ENCODE assay signal across 9 cellular contexts in genomic region chr5:64635056-64635686, GRCh38. TPM values are rescaled to one million over a fixed set of nuclear protein-coding genes. Genes with fewer than 3 reads are reported as not detected.
DNase-seq lines count a peak whose midpoint lies in the region; ATAC-seq, FAIRE-seq and TF ChIP-seq lines count a peak whose summit lies in the region.
"Had no signal": no experiment of that assay in that cellular context is flagged by ENCODE, and none has a peak within 500 bp of the region (broad histone marks: within the 10 kb centered on the region; RNA-seq: fewer than 3 reads in every experiment).

No MANE protein-coding gene starts in this region.

- H3K4me1 ChIP-seq in H1 (replicated peaks in 1 of 4; ENCODE audit: control insufficient read depth in 3 of 4, insufficient read depth in 4 of 4, low read length in 3 of 4), result peaks cover 0 to 3% (median 1%) of the 10 kb centered on the region in 4 experiments; a peak in 3 of 7 replicates
- H3K4me1 ChIP-seq: HAP-1 had no signal

- H3K79me1 ChIP-seq in H1 (ENCODE audit: low read depth, low read length), result no peaks in the 10 kb centered on the region

- H3K9me3 ChIP-seq in H1 (ENCODE audit: insufficient read depth in 2 of 2, low read depth in 1 of 2, low read length in 1 of 2), result no peaks in the 10 kb centered on the region
- H3K9me3 ChIP-seq: HAP-1 had no signal

- H2BK20ac ChIP-seq in H1 (ENCODE audit: low read length), result no peak overlapping the region

- H2BK15ac ChIP-seq in H1 (ENCODE audit: low read length), result no peak overlapping the region

- ATAC-seq in activated CD8-positive, alpha-beta memory T cell treated with anti-CD3 and anti-CD28 coated beads, Interleukin-2, amount 10 ng/mL, durations not matched to agents 7 days and 5 days, result no peak

- CTCF ChIA-PET in H1 (lab: Charles Lee; ENCODE audit: partially characterized antibody), result interaction anchor here (0.5 to 7.0 kb wide), 35 partner anchors 8 to 852 kb away, joined by 3 to 76 read pairs (median 4); partner anchors contain the start of genes CWC27 and SREK1IP1
- CTCF ChIA-PET in activated CD8-positive, alpha-beta memory T cell treated with anti-CD3 and anti-CD28 coated beads, Interleukin-2, amount 10 ng/mL, durations not matched to agents 7 days and 5 days (lab: Charles Lee), result interaction anchor here (0.7 to 5.7 kb wide), 8 partner anchors 25 to 847 kb away, joined by 3 to 41 read pairs (median 4); no protein-coding TSS in a partner anchor

- POLR2A ChIA-PET in H1 (lab: Charles Lee; ENCODE audit: partially characterized antibody), result interaction anchor here (0.8 to 1.5 kb wide), 2 partner anchors 133 to 147 kb away, joined by 3 read pairs; partner anchors contain the start of gene SREK1IP1

- TF ChIP-seq RAD21 in H1 (IDR thresholded peaks at IDR 0.05 in 1 of 2, conservative IDR thresholded peaks at IDR 0.05 in 1 of 2; ENCODE audit: low read depth in 2 of 2, low read length in 2 of 2), result peak; percentile 66 to 86

- H2BK120ac ChIP-seq in H1 (replicated peaks; ENCODE audit: low read depth, low read length), result no peak overlapping the region

- no peak overlapping the region for H3K4me3 Mint-ChIP-seq in neural crest cell
- H3K4me3 Mint-ChIP-seq in activated CD8-positive, alpha-beta memory T cell treated with anti-CD3 and anti-CD28 coated beads, Interleukin-2, amount 10 ng/mL, durations not matched to agents 7 days and 5 days, result no peak overlapping the region

- H3K23ac ChIP-seq in H1 (ENCODE audit: insufficient read length), result no peak overlapping the region

- no peaks in the 10 kb centered on the region for H4K20me1 ChIP-seq in H1 (replicated peaks in 1 of 2; ENCODE audit: control insufficient read depth in 1 of 2, insufficient read depth in 2 of 2, low read length in 2 of 2)

- no peak overlapping the region for H3K14ac ChIP-seq in H1 (ENCODE audit: insufficient read length)

- no peak overlapping the region for H3K4ac ChIP-seq in H1 (replicated peaks; ENCODE audit: insufficient read length, low read depth, low read length)

- peaks cover 18% of the 10 kb centered on the region for H3K27me3 Mint-ChIP-seq in neural crest cell (ENCODE audit: low read depth)
- peaks cover 35% of the 10 kb centered on the region for H3K27me3 Mint-ChIP-seq in activated CD8-positive, alpha-beta memory T cell treated with anti-CD3 and anti-CD28 coated beads, Interleukin-2, amount 10 ng/mL, durations not matched to agents 7 days and 5 days

- no peaks in the 10 kb centered on the region for H3K36me3 Mint-ChIP-seq in neural crest cell (ENCODE audit: low read depth)
- no peaks in the 10 kb centered on the region for H3K36me3 Mint-ChIP-seq in activated CD8-positive, alpha-beta memory T cell treated with anti-CD3 and anti-CD28 coated beads, Interleukin-2, amount 10 ng/mL, durations not matched to agents 7 days and 5 days

- no peak overlapping the region for H3K9ac ChIP-seq in H1 (replicated peaks in 1 of 4; ENCODE audit: extremely low read depth in 1 of 4, low read depth in 3 of 4, low read length in 3 of 4)

- H2BK12ac ChIP-seq in H1 (ENCODE audit: low read depth, low read length), result no peak overlapping the region

- no peaks in the 10 kb centered on the region for H3K79me2 ChIP-seq in H1 (ENCODE audit: control insufficient read depth in 1 of 2, insufficient read depth in 2 of 2, low read length in 2 of 2)

- H4K91ac ChIP-seq in H1 (replicated peaks; ENCODE audit: insufficient read length, low read length), result no peak overlapping the region

- TF ChIP-seq CTCF in H1 (IDR thresholded peaks at IDR 0.05; ENCODE audit: control extremely low read depth in 1 of 3, insufficient read depth in 1 of 3, low read depth in 1 of 3, low read length in 3 of 3), result peak in 2 of 3 experiments; percentile 41 to 49; a peak in 2 of 4 replicates
- TF ChIP-seq CTCF in neural crest cell (conservative IDR thresholded peaks at IDR 0.05), result peak; percentile 91

- no peaks in the 10 kb centered on the region; the same call in 1 of the 2 replicates for H3K23me2 ChIP-seq in H1 (ENCODE audit: low read depth, low read length)

- no peaks in the 10 kb centered on the region for H3K9me3 Mint-ChIP-seq in neural crest cell
- H3K9me3 Mint-ChIP-seq in activated CD8-positive, alpha-beta memory T cell treated with anti-CD3 and anti-CD28 coated beads, Interleukin-2, amount 10 ng/mL, durations not matched to agents 7 days and 5 days (ENCODE audit: low read depth), result no peaks in the 10 kb centered on the region

- no peak overlapping the region for H3K56ac ChIP-seq in H1 (replicated peaks; ENCODE audit: insufficient read length, low read depth, low read length)

- H2AK5ac ChIP-seq in H1 (ENCODE audit: low read depth, low read length), result no peak overlapping the region

- H3K4me3 ChIP-seq in H1 (ENCODE audit: extremely low read depth in 1 of 4, insufficient read depth in 2 of 4, low read depth in 3 of 4, low read length in 4 of 4), result no peak overlapping the region
- H3K4me3 ChIP-seq: HAP-1 had no signal

- no peak overlapping the region for H3K18ac ChIP-seq in H1 (ENCODE audit: extremely low read depth, low read length)

- H3K27ac Mint-ChIP-seq in neural crest cell (ENCODE audit: unreplicated experiment), result no peak overlapping the region
- H3K27ac Mint-ChIP-seq in activated CD8-positive, alpha-beta memory T cell treated with anti-CD3 and anti-CD28 coated beads, Interleukin-2, amount 10 ng/mL, durations not matched to agents 7 days and 5 days, result no peak overlapping the region

- no peak for TF ChIP-seq POLR2A in H1 (IDR thresholded peaks at IDR 0.05; ENCODE audit: control extremely low read depth in 1 of 2, low read depth in 2 of 2, low read length in 2 of 2)

- no peaks in the 10 kb centered on the region for H3K36me3 ChIP-seq in H1 (ENCODE audit: control insufficient read depth in 2 of 4, insufficient read depth in 4 of 4, low read length in 3 of 4)
- H3K36me3 ChIP-seq: HAP-1 had no signal

- H2BK5ac ChIP-seq in H1 (ENCODE audit: low read depth, low read length), result no peak overlapping the region

- H4K8ac ChIP-seq in H1 (ENCODE audit: extremely low read depth, insufficient read depth, low read length), result no peak overlapping the region

- H3K4me2 ChIP-seq in H1 (ENCODE audit: insufficient read depth in 1 of 2, low read depth in 2 of 2, low read length in 2 of 2), result no peak overlapping the region

- FAIRE-seq in H1 (lab: Jason Lieb, UNC), result no peak

- H3K27ac ChIP-seq in H1 (ENCODE audit: low read depth, low read length), result no peak overlapping the region

- no peaks in the 10 kb centered on the region for H3K4me1 Mint-ChIP-seq in neural crest cell
- H3K4me1 Mint-ChIP-seq in activated CD8-positive, alpha-beta memory T cell treated with anti-CD3 and anti-CD28 coated beads, Interleukin-2, amount 10 ng/mL, durations not matched to agents 7 days and 5 days, result peaks cover 11% of the 10 kb centered on the region

- peak; percentile 37 for DNase-seq in A172 (ENCODE audit: low spot score)
- DNase-seq in GM03348 (ENCODE audit: low spot score), result peak; percentile 42
- DNase-seq in NCI-H345 treated with DMSO at 0.1 percent for 48 hours (lab: John Stamatoyannopoulos, UW; ENCODE audit: unreplicated experiment), result peak; percentile 3
- no peak for DNase-seq in H1 (ENCODE audit: low read depth in 1 of 2, low spot score in 2 of 2)
- DNase-seq in neural crest cell (ENCODE audit: low read depth, low spot score), result no peak
- no peak for DNase-seq in activated CD8-positive, alpha-beta memory T cell treated with anti-CD3 and anti-CD28 coated beads, Interleukin-2, amount 10 ng/mL, durations not matched to agents 7 days and 5 days
- DNase-seq in activated CD4-positive, CD25-positive, alpha-beta regulatory T cell (lab: John Stamatoyannopoulos, UW), result no peak
- no peak for DNase-seq in head of caudate nucleus

- no peak for TF ChIP-seq EP300 in H1 (IDR thresholded peaks at IDR 0.05; ENCODE audit: borderline replicate concordance in 1 of 2, low read depth in 2 of 2, low read length in 2 of 2)

- 2% methylated on average over 1 of the region's 1 CpG; no CpG with 5 or more reads in 1 of the 2 experiments for WGBS in H1 (ENCODE audit: extremely low coverage in 1 of 2, insufficient coverage in 1 of 2, insufficient read length in 1 of 2, insufficient replicate concordance in 2 of 2, low coverage in 1 of 2, low lambda C conversion rate in 2 of 2, missing lambda C conversion rate in 1 of 2), 2 experiments

- no peaks in the 10 kb centered on the region for H3K27me3 ChIP-seq in H1 (replicated peaks in 1 of 4; ENCODE audit: control insufficient read depth in 3 of 4, extremely low read depth in 1 of 4, insufficient read depth in 3 of 4, low read length in 3 of 4)

- H4K5ac ChIP-seq in H1 (ENCODE audit: insufficient read length, low read depth, low read length), result no peak overlapping the region

- H2AFZ ChIP-seq in H1 (ENCODE audit: low read length), result no peak overlapping the region

- intact Hi-C loops in head of caudate nucleus (cut with DNase I), result loop anchor here (5.0 kb wide), 1 partner anchor 152 kb away; no protein-coding TSS in a partner anchor

TF ChIP-seq in H1, 55 proteins besides CTCF, POLR2A, EP300 and RAD21:
- TF ChIP-seq TEAD4 (IDR thresholded peaks at IDR 0.05; ENCODE audit: low read depth, low read length), result no peak

RNA-seq across cellular contexts. Expression of gene SHISAL2B, which starts 55.1 kb away (rescaled TPM):
- not detected in 2 replicates for total RNA-seq in A172 (2014; rRNA removed; shearing (Covaris generic))
- total RNA-seq in H1 (2021; fragmentation: NEBNext Ultra II Directional; extraction: Animal tissue kit (Norgen Biotek cat#: 25700)), result 8.6 and 10.6 TPM in 2 replicates
- polyA plus RNA-seq in H1 (2011; rRNA removed), result 12.4 and 14.2 TPM in 2 replicates
- polyA plus RNA-seq in H1 (2011; cell fraction: cytosol; rRNA removed), result 8.7 TPM
- 9.1 TPM for polyA plus RNA-seq in H1 (2011; cell fraction: nucleus; rRNA removed)
- polyA plus RNA-seq in H1 (2012, experiment 1 of 2), result 5.7 to 7.5 TPM (median 6.5 TPM) in 4 replicates
- polyA plus RNA-seq in H1 (2012, experiment 2 of 2), result 9.7 TPM
- polyA plus RNA-seq in H1 (2013, experiment 1 of 2), result 14.1 TPM
- 14.8 TPM for polyA plus RNA-seq in H1 (2013, experiment 2 of 2)
- polyA minus RNA-seq in H1 (2011; rRNA and poly(A)+ RNA removed), result 1.3 and 3.0 TPM in 2 replicates
- polyA minus RNA-seq in H1 (2011; cell fraction: cytosol; rRNA and poly(A)+ RNA removed), result 3.2 TPM
- polyA minus RNA-seq in H1 (2011; cell fraction: nucleus; rRNA and poly(A)+ RNA removed), result 9.2 TPM
- 0.55 and 0.93 TPM in 2 replicates for total RNA-seq in neural crest cell
- total RNA-seq in activated CD8-positive, alpha-beta memory T cell treated with anti-CD3 and anti-CD28 coated beads, Interleukin-2, amount 10 ng/mL, durations not matched to agents 7 days and 5 days, result not detected

Comparison
In these comparisons a context has a peak if more than half of its experiments do, and no peak if none do; other contexts are left out.
1. DNase-seq: peak in A172 (single experiment), GM03348 (single experiment) and NCI-H345 treated with DMSO at 0.1 percent for 48 hours (single experiment); none in H1 (0 of 2), neural crest cell (single experiment), activated CD8-positive, alpha-beta memory T cell treated with anti-CD3 and anti-CD28 coated beads, Interleukin-2, amount 10 ng/mL, durations not matched to agents 7 days and 5 days (single experiment), activated CD4-positive, CD25-positive, alpha-beta regulatory T cell (0 of 4) and head of caudate nucleus (0 of 42).